In the genomic region with DNA sequence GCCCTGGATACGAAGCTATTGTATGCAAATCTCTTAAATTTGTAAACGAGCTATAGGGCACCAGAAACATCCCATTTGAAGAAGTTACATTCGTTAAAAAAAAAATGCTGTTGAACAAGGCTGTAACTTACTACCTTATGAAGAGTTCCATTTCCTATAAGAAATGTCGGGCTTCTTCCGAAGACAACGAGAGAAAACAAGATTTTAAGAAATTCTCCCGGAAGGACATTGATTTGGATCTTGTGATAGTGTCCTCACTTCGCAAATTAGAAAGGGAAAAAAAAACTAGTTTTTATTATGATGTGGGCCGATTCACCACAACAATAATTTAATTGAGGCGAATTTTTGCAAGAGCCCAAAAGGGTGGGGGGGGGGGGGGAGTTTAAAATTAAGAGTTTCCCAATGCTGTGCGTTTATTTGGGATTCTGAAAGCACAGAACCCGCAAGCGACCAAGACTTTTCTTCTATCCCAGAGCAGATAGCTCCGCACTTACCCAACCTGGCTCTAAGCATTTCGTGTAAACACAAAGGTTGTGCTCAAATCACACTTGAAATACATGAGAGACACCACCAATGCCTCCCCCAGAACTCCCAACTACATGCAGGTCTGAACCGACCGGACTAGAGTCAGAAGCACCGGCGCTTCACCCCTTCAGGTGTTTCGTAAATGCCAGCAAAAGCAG, we compare ENCODE assay signal across 11 cellular contexts. TPM values are rescaled to one million over a fixed set of nuclear protein-coding genes. Genes with fewer than 3 reads are reported as not detected.
DNase-seq lines count a peak whose midpoint lies in the region; ATAC-seq and TF ChIP-seq lines count a peak whose summit lies in the region.
"Had no signal": no experiment of that assay in that cellular context is flagged by ENCODE, and none has a peak within 500 bp of the region (broad histone marks: within the 10 kb centered on the region; RNA-seq: fewer than 3 reads in every experiment).

No MANE protein-coding gene starts in this region.

- no peaks in the 10 kb centered on the region for H3K79me2 ChIP-seq in mesendoderm (ENCODE audit: control insufficient read depth, insufficient read depth, low read length)

- H3K9ac ChIP-seq in mesendoderm (ENCODE audit: low read length) = no peak overlapping the region

- H3K23ac ChIP-seq in mesendoderm (ENCODE audit: low read length) = peak overlapping the region; percentile 89

- no peak overlapping the region for H2AK5ac ChIP-seq in mesendoderm (ENCODE audit: low read length)

- no peaks in the 10 kb centered on the region for H3K36me3 Mint-ChIP-seq in activated T-cell treated with anti-CD3 and anti-CD28 coated beads, Interleukin-2, amount 50 U/mL, for 24 hours (ENCODE audit: low read depth)
- no peaks in the 10 kb centered on the region for H3K36me3 Mint-ChIP-seq in activated T-cell treated with anti-CD3 and anti-CD28 coated beads, Interleukin-2, amount 50 U/mL, for 4 hours (ENCODE audit: insufficient read depth)
- no peaks in the 10 kb centered on the region for H3K36me3 Mint-ChIP-seq in MCF 10A (ENCODE audit: insufficient read depth, unreplicated experiment)

- H3K4me1 Mint-ChIP-seq in activated T-cell treated with anti-CD3 and anti-CD28 coated beads, Interleukin-2, amount 50 U/mL, for 24 hours (ENCODE audit: low read depth) = peaks cover 20% of the 10 kb centered on the region
- H3K4me1 Mint-ChIP-seq in activated T-cell treated with anti-CD3 and anti-CD28 coated beads, Interleukin-2, amount 50 U/mL, for 4 hours (ENCODE audit: low read depth) = peaks cover 2% of the 10 kb centered on the region
- peaks cover 21% of the 10 kb centered on the region for H3K4me1 Mint-ChIP-seq in MCF 10A (ENCODE audit: insufficient read depth, unreplicated experiment)

- H3K27ac ChIP-seq in mesendoderm (ENCODE audit: low read depth, low read length) (no peak overlapping the region), thyroid gland (peak overlapping the region; percentile 80 to 88 (median 82))

- no peak for ATAC-seq in activated T-cell treated with anti-CD3 and anti-CD28 coated beads, Interleukin-2, amount 50 U/mL, for 4 hours
- ATAC-seq in HG03565 (IDR thresholded peaks at IDR 0.05; ENCODE audit: unreplicated experiment) (no peak), GM21576 (IDR thresholded peaks at IDR 0.05; ENCODE audit: unreplicated experiment) (no peak)

- intact Hi-C loops in MCF 10A (cut with micrococcal nuclease) = loop anchor here (2.0 kb wide), 1 partner anchor 355 kb away; no protein-coding TSS in a partner anchor
- intact Hi-C loops in thyroid gland (cut with DNase I) = loop anchor here (5.0 kb wide), 1 partner anchor 647 kb away; no protein-coding TSS in a partner anchor

- H3K9me3 ChIP-seq in thyroid gland = no peaks in the 10 kb centered on the region

- no peaks in the 10 kb centered on the region for H3K9me3 Mint-ChIP-seq in activated T-cell treated with anti-CD3 and anti-CD28 coated beads, Interleukin-2, amount 50 U/mL, for 24 hours
- no peaks in the 10 kb centered on the region for H3K9me3 Mint-ChIP-seq in activated T-cell treated with anti-CD3 and anti-CD28 coated beads, Interleukin-2, amount 50 U/mL, for 4 hours
- no peaks in the 10 kb centered on the region for H3K9me3 Mint-ChIP-seq in MCF 10A (ENCODE audit: unreplicated experiment)
- H3K9me3 Mint-ChIP-seq: dendritic cell treated with granulocyte-macrophage colony-stimulating factor and Interleukin-4, amounts not matched to agents 40 ng/mL and 50 ng/mL, for 4 days had no signal

- H3K4ac ChIP-seq in mesendoderm (ENCODE audit: low read depth, low read length) = no peak overlapping the region

- WGBS in mesendoderm (ENCODE audit: extremely low coverage, insufficient coverage, low lambda C conversion rate) = no CpG with 5 or more reads among the region's 20 CpGs
- 54 to 57% methylated on average over 20 of the region's 20 CpGs for WGBS in thyroid gland, 2 donors

- H2BK120ac ChIP-seq in mesendoderm (ENCODE audit: low read depth, low read length) = no peak overlapping the region

- peaks cover 7% of the 10 kb centered on the region for H3K4me1 ChIP-seq in mesendoderm (ENCODE audit: control insufficient read depth, low read depth, low read length)
- peaks cover 13 to 32% of the 10 kb centered on the region in 2 donors for H3K4me1 ChIP-seq in thyroid gland

- no peak for TF ChIP-seq POLR2A in thyroid gland (IDR thresholded peaks at IDR 0.05)

- no peak overlapping the region for H4K5ac ChIP-seq in mesendoderm (ENCODE audit: low read length)

- peak overlapping the region; percentile 11 for H3K27ac Mint-ChIP-seq in activated T-cell treated with anti-CD3 and anti-CD28 coated beads, Interleukin-2, amount 50 U/mL, for 24 hours
- no peak overlapping the region for H3K27ac Mint-ChIP-seq in MCF 10A (ENCODE audit: low read depth, unreplicated experiment)
- H3K27ac Mint-ChIP-seq: dendritic cell treated with granulocyte-macrophage colony-stimulating factor and Interleukin-4, amounts not matched to agents 40 ng/mL and 50 ng/mL, for 4 days had no signal

- no peaks in the 10 kb centered on the region for H3K36me3 ChIP-seq in mesendoderm (ENCODE audit: control insufficient read depth, insufficient read depth, low read length)
- H3K36me3 ChIP-seq in thyroid gland = peaks cover 0 to 8% of the 10 kb centered on the region in 2 donors

- H3K18ac ChIP-seq in mesendoderm (ENCODE audit: low read length) = no peak overlapping the region

- CTCF ChIA-PET in MCF 10A (lab: Yijun Ruan, JAX) = interaction anchor here (0.6 to 1.7 kb wide), 12 partner anchors 8 to 1352 kb away, joined by 3 to 7 read pairs (median 3); no protein-coding TSS in a partner anchor

- no peak overlapping the region for H3K4me3 Mint-ChIP-seq in activated T-cell treated with anti-CD3 and anti-CD28 coated beads, Interleukin-2, amount 50 U/mL, for 24 hours
- no peak overlapping the region for H3K4me3 Mint-ChIP-seq in activated T-cell treated with anti-CD3 and anti-CD28 coated beads, Interleukin-2, amount 50 U/mL, for 4 hours
- peak overlapping the region; percentile 97 for H3K4me3 Mint-ChIP-seq in MCF 10A (ENCODE audit: unreplicated experiment)
- H3K4me3 Mint-ChIP-seq: dendritic cell treated with granulocyte-macrophage colony-stimulating factor and Interleukin-4, amounts not matched to agents 40 ng/mL and 50 ng/mL, for 4 days had no signal

- peak overlapping the region; percentile 94 for H3K4me2 ChIP-seq in mesendoderm (ENCODE audit: low read length)

- H3K4me3 ChIP-seq in mesendoderm (ENCODE audit: low read length) (no peak overlapping the region), thyroid gland (replicated peaks in 1 of 3) (peak overlapping the region in 1 of 3 donors; percentile 81)
- H3K4me3 ChIP-seq: lung had no signal

- no peak overlapping the region for H2BK15ac ChIP-seq in mesendoderm (replicated peaks; ENCODE audit: low read depth)

- H3K56ac ChIP-seq in mesendoderm (ENCODE audit: low read length) = no peak overlapping the region

- TF ChIP-seq CTCF in MCF 10A (IDR thresholded peaks at IDR 0.05; ENCODE audit: unreplicated experiment) = no peak
- TF ChIP-seq CTCF in thyroid gland (IDR thresholded peaks at IDR 0.05) = no peak

- BruUV-seq in MCF 10A (replicated peaks; lab: Mats Ljungman, UMichigan) = no TSS peak

- H3K27me3 Mint-ChIP-seq in activated T-cell treated with anti-CD3 and anti-CD28 coated beads, Interleukin-2, amount 50 U/mL, for 24 hours = peaks cover 93% of the 10 kb centered on the region
- H3K27me3 Mint-ChIP-seq in activated T-cell treated with anti-CD3 and anti-CD28 coated beads, Interleukin-2, amount 50 U/mL, for 4 hours (ENCODE audit: low read depth) = peaks cover 74% of the 10 kb centered on the region
- no peaks in the 10 kb centered on the region for H3K27me3 Mint-ChIP-seq in MCF 10A (ENCODE audit: insufficient read depth, unreplicated experiment)

- H2BK5ac ChIP-seq in mesendoderm (ENCODE audit: low read length) = no peak overlapping the region

- POLR2A ChIA-PET in MCF 10A (lab: Yijun Ruan, JAX) = interaction anchor here (1.0 to 2.1 kb wide), 3 partner anchors 145 to 1352 kb away, joined by 3 to 7 read pairs (median 6); no protein-coding TSS in a partner anchor

- H3K27me3 ChIP-seq in mesendoderm (ENCODE audit: insufficient read depth, low read length, poor library complexity) = peaks cover 29% of the 10 kb centered on the region
- no peaks in the 10 kb centered on the region for H3K27me3 ChIP-seq in thyroid gland

- no peaks in the 10 kb centered on the region for H3K79me1 ChIP-seq in mesendoderm (ENCODE audit: low read length)

- DNase-seq in activated T-cell treated with anti-CD3 and anti-CD28 coated beads, Interleukin-2, amount 50 U/mL, for 24 hours = no peak
- no peak for DNase-seq in activated T-cell treated with anti-CD3 and anti-CD28 coated beads, Interleukin-2, amount 50 U/mL, for 4 hours
- DNase-seq in MCF 10A (ENCODE audit: unreplicated experiment) (no peak), mesendoderm (no peak), thyroid gland (no peak), GOT3 (lab: John Stamatoyannopoulos, UW) (no peak)

- H4K8ac ChIP-seq in mesendoderm (ENCODE audit: low read depth, low read length) = no peak overlapping the region

RNA-seq across cellular contexts. Expression of gene SOX9, which starts 1.4 kb away (rescaled TPM):
- total RNA-seq in activated T-cell treated with anti-CD3 and anti-CD28 coated beads, Interleukin-2, amount 50 U/mL, for 4 hours = under 1 TPM; 0.08 to 0.16 (median 0.15) TPM
- total RNA-seq in MCF 10A (2022) = 2.6 and 4.5 TPM in 2 replicates
- polyA plus RNA-seq in mesendoderm (2013, experiment 1 of 2) = 2.4 TPM
- polyA plus RNA-seq in mesendoderm (2013, experiment 2 of 2) = 2.4 TPM
- 10 to 100 TPM; 15.5 to 32.6 (median 23.3) TPM for total RNA-seq in thyroid gland
- total RNA-seq: activated CD8-positive, alpha-beta memory T cell treated with anti-CD3 and anti-CD28 coated beads for 36 hours had no signal
